In genomic region chr1:160193091-160193819, GRCh38 we compare ENCODE assay signal across 1 cellular context.
TF ChIP-seq lines count a peak whose summit lies in the region.

No MANE protein-coding gene starts in this region.

TF ChIP-seq in HepG2, 621 proteins besides CTCF, POLR2A, EP300 and RAD21 (continued from another document):
- TF ChIP-seq, protein P1, sequence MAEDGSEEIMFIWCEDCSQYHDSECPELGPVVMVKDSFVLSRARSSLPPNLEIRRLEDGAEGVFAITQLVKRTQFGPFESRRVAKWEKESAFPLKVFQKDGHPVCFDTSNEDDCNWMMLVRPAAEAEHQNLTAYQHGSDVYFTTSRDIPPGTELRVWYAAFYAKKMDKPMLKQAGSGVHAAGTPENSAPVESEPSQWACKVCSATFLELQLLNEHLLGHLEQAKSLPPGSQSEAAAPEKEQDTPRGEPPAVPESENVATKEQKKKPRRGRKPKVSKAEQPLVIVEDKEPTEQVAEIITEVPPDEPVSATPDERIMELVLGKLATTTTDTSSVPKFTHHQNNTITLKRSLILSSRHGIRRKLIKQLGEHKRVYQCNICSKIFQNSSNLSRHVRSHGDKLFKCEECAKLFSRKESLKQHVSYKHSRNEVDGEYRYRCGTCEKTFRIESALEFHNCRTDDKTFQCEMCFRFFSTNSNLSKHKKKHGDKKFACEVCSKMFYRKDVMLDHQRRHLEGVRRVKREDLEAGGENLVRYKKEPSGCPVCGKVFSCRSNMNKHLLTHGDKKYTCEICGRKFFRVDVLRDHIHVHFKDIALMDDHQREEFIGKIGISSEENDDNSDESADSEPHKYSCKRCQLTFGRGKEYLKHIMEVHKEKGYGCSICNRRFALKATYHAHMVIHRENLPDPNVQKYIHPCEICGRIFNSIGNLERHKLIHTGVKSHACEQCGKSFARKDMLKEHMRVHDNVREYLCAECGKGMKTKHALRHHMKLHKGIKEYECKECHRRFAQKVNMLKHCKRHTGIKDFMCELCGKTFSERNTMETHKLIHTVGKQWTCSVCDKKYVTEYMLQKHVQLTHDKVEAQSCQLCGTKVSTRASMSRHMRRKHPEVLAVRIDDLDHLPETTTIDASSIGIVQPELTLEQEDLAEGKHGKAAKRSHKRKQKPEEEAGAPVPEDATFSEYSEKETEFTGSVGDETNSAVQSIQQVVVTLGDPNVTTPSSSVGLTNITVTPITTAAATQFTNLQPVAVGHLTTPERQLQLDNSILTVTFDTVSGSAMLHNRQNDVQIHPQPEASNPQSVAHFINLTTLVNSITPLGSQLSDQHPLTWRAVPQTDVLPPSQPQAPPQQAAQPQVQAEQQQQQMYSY (CRISPR knock-in tag; IDR thresholded peaks at IDR 0.05): no peak
- no peak for TF ChIP-seq ZNF572 (CRISPR knock-in tag; IDR thresholded peaks at IDR 0.05)
